ENCODE assay signal across 23 cellular contexts in genomic region chr2:175399326-175399725, GRCh38.
DNase-seq lines count a peak whose midpoint lies in the region; ATAC-seq, FAIRE-seq and TF ChIP-seq lines count a peak whose summit lies in the region.
"Had no signal": no experiment of that assay in that cellular context is flagged by ENCODE, and none has a peak within 500 bp of the region (broad histone marks: within the 10 kb centered on the region; RNA-seq: fewer than 3 reads in every experiment).

No MANE protein-coding gene starts in this region.

- no peaks in the 10 kb centered on the region for H3K79me2 ChIP-seq in HepG2 (ENCODE audit: insufficient read depth, low read length)

- intact Hi-C loops in HepG2 (cut with micrococcal nuclease; ENCODE audit: unreplicated experiment): no loop called here
- intact Hi-C loops in right lobe of liver (cut with DNase I): no loop called here
- intact Hi-C loops in upper lobe of right lung (cut with DNase I): no loop called here

- POLR2A ChIA-PET in HepG2 (lab: Yijun Ruan, JAX): no interaction called here

- TF ChIP-seq RAD21 in HepG2 (CRISPR knock-in tag; IDR thresholded peaks at IDR 0.05): no peak

- H3K9me3 ChIP-seq in HepG2 (ENCODE audit: low read length): no peaks in the 10 kb centered on the region
- no peaks in the 10 kb centered on the region for H3K9me3 ChIP-seq in right lobe of liver
- H3K9me3 ChIP-seq in upper lobe of right lung: no peaks in the 10 kb centered on the region
- H3K9me3 ChIP-seq: A549; BE2C; BLaER1 treated with 17β-estradiol and CSF1 and Interleukin-3, amounts not matched to agents 10 nM and 100 nM had no signal

- no peak overlapping the region for H3K4me3 ChIP-seq in HepG2 (replicated peaks in 1 of 3; ENCODE audit: insufficient read depth in 1 of 3, low read depth in 2 of 3, low read length in 3 of 3)
- H3K4me3 ChIP-seq in right lobe of liver: no peak overlapping the region
- no peak overlapping the region for H3K4me3 ChIP-seq in upper lobe of right lung
- H3K4me3 ChIP-seq: A549; BLaER1 treated with 17β-estradiol and CSF1 and Interleukin-3, amounts not matched to agents 10 nM and 100 nM had no signal

- TF ChIP-seq CTCF in HepG2 (CRISPR knock-in tag; IDR thresholded peaks at IDR 0.05) (no peak), right lobe of liver (IDR thresholded peaks at IDR 0.05) (no peak), upper lobe of right lung (IDR thresholded peaks at IDR 0.05) (no peak)

- TF ChIP-seq POLR2A in HepG2 (IDR thresholded peaks at IDR 0.05; ENCODE audit: insufficient read depth in 1 of 2, low read depth in 2 of 2, low read length in 2 of 2) (no peak), right lobe of liver (IDR thresholded peaks at IDR 0.05) (no peak)

- H3K27me3 ChIP-seq in HepG2 (ENCODE audit: control insufficient read depth in 1 of 2, insufficient read depth in 2 of 2, low read length in 2 of 2) (peaks cover 0 to 14% of the 10 kb centered on the region in 2 experiments; a peak in 2 of 5 replicates), right lobe of liver (no peaks in the 10 kb centered on the region), upper lobe of right lung (no peaks in the 10 kb centered on the region)
- H3K27me3 ChIP-seq: BE2C; BLaER1 treated with 17β-estradiol and CSF1 and Interleukin-3, amounts not matched to agents 10 nM and 100 nM had no signal

- CTCF ChIA-PET in HepG2 (lab: Yijun Ruan, JAX; ENCODE audit: low intra/inter-chr PET ratio, low total read pairs): no interaction called here

- H3K36me3 ChIP-seq in HepG2 (replicated peaks in 1 of 2; ENCODE audit: control insufficient read depth in 1 of 2, insufficient read depth in 2 of 2, low read length in 2 of 2) (no peaks in the 10 kb centered on the region), right lobe of liver (no peaks in the 10 kb centered on the region), upper lobe of right lung (no peaks in the 10 kb centered on the region)
- H3K36me3 ChIP-seq: BE2C; BLaER1 treated with 17β-estradiol and CSF1 and Interleukin-3, amounts not matched to agents 10 nM and 100 nM had no signal

- FAIRE-seq in HepG2 (lab: Jason Lieb, UNC): no peak
- FAIRE-seq: A549, GM12891, GM18507 had no signal

- no peaks in the 10 kb centered on the region for H4K20me1 ChIP-seq in HepG2 (ENCODE audit: insufficient read depth, low read length)
- H4K20me1 ChIP-seq: BLaER1 treated with 17β-estradiol and CSF1 and Interleukin-3, amounts not matched to agents 10 nM and 100 nM had no signal

- no peak overlapping the region for H3K4me2 ChIP-seq in HepG2 (ENCODE audit: low read depth, low read length)
- H3K4me2 ChIP-seq: A549; BLaER1 treated with 17β-estradiol and CSF1 and Interleukin-3, amounts not matched to agents 10 nM and 100 nM had no signal

- no peak for DNase-seq in HepG2 (ENCODE audit: low spot score)
- DNase-seq in right lobe of liver: no peak
- peak; percentile 30 for DNase-seq in NCI-H69 (lab: John Stamatoyannopoulos, UW)
- peak; percentile 9 for DNase-seq in SW480 (ENCODE audit: low spot score)
- DNase-seq in upper lobe of right lung: no peak
- no peak for DNase-seq in NCI-H226
- DNase-seq: 8988T; ACHN; AML-193; BE2C; CD4-positive, alpha-beta T cell; CD8-positive, alpha-beta memory T cell; DMS79 treated with DMSO at 0.1 percent for 48 hours; GF-D8; GOT3; H7; HCEC 1CT had no signal

- no peak overlapping the region for H3K9ac ChIP-seq in HepG2 (ENCODE audit: insufficient read depth, low read depth, low read length)
- H3K9ac ChIP-seq: BLaER1 treated with 17β-estradiol and CSF1 and Interleukin-3, amounts not matched to agents 10 nM and 100 nM had no signal

- ATAC-seq in HepG2 (no peak), right lobe of liver (no peak), upper lobe of right lung (peak; percentile 48), HG03432 (IDR thresholded peaks at IDR 0.05; ENCODE audit: unreplicated experiment) (no peak), HG03139 (IDR thresholded peaks at IDR 0.05; ENCODE audit: unreplicated experiment) (no peak)
- ATAC-seq: A549 had no signal

- H3K4me1 ChIP-seq in HepG2 (ENCODE audit: insufficient read depth, low read length): no peaks in the 10 kb centered on the region
- no peaks in the 10 kb centered on the region for H3K4me1 ChIP-seq in right lobe of liver
- H3K4me1 ChIP-seq in upper lobe of right lung: no peaks in the 10 kb centered on the region
- H3K4me1 ChIP-seq: A549; BE2C; BLaER1 treated with 17β-estradiol and CSF1 and Interleukin-3, amounts not matched to agents 10 nM and 100 nM had no signal

- H3K27ac ChIP-seq in HepG2 (ENCODE audit: extremely low read length, insufficient read depth, low read length) (no peak overlapping the region), right lobe of liver (no peak overlapping the region), upper lobe of right lung (no peak overlapping the region)
- H3K27ac ChIP-seq: A549; BLaER1 treated with 17β-estradiol and CSF1 and Interleukin-3, amounts not matched to agents 10 nM and 100 nM had no signal

- WGBS in HepG2 (ENCODE audit: low lambda C conversion rate): 28% methylated on average over 4 of the region's 4 CpGs
- 30% methylated on average over 3 of the region's 4 CpGs for WGBS in right lobe of liver (ENCODE audit: insufficient coverage, low coverage, low lambda C conversion rate, missing lambda C conversion rate)

- in situ Hi-C loops in HepG2 (cut with HindIII; ENCODE audit: extremely low pct_ligation_motif_present, low pct_unique_long_range_greater_than_20kb): no loop called here

- TF ChIP-seq EP300 in HepG2 (IDR thresholded peaks at IDR 0.05; ENCODE audit: low read depth in 2 of 2, low read length in 2 of 2) (no peak), HepG2 (CRISPR knock-in tag; IDR thresholded peaks at IDR 0.05; ENCODE audit: borderline replicate concordance) (no peak)

- BruUV-seq in HepG2 (replicated peaks; lab: Mats Ljungman, UMichigan): no TSS peak

- no peak overlapping the region for H2AFZ ChIP-seq in HepG2 (ENCODE audit: low read length)

TF ChIP-seq in HepG2, 621 proteins besides CTCF, POLR2A, EP300 and RAD21:
- TF ChIP-seq CEBPB (IDR thresholded peaks at IDR 0.05; ENCODE audit: borderline replicate concordance, low read depth, low read length): peak; percentile 64
- no peak for TF ChIP-seq NRL (CRISPR knock-in tag; IDR thresholded peaks at IDR 0.05; ENCODE audit: borderline replicate concordance)

Comparison
In these comparisons a context has a peak if more than half of its experiments do, and no peak if none do; other contexts are left out.
1. DNase-seq: peak in NCI-H69 (single experiment) and SW480 (single experiment); none in HepG2 (single experiment), right lobe of liver (0 of 3), upper lobe of right lung (single experiment) and NCI-H226 (single experiment).